In genomic region chr13:31967155-31967554, GRCh38 we compare ENCODE assay signal across 20 cellular contexts.
DNase-seq lines count a peak whose midpoint lies in the region; ATAC-seq and TF ChIP-seq lines count a peak whose summit lies in the region.
"Had no signal": no experiment of that assay in that cellular context is flagged by ENCODE, and none has a peak within 500 bp of the region (broad histone marks: within the 10 kb centered on the region; RNA-seq: fewer than 3 reads in every experiment).

No MANE protein-coding gene starts in this region.

- H3K79me2 ChIP-seq in DOHH2 (ENCODE audit: control insufficient read depth, low read length) (no peaks in the 10 kb centered on the region), SU-DHL-6 (ENCODE audit: insufficient read depth, low read length) (no peaks in the 10 kb centered on the region)

- H3K36me3 ChIP-seq in DOHH2 (ENCODE audit: control insufficient read depth, low read length): no peaks in the 10 kb centered on the region
- no peaks in the 10 kb centered on the region for H3K36me3 ChIP-seq in SU-DHL-6 (ENCODE audit: low read length)
- H3K36me3 ChIP-seq: upper lobe of left lung had no signal

- no peak for DNase-seq in HFFc6
- DNase-seq in naive B cell: no peak
- DNase-seq in NCI-H2107 (lab: John Stamatoyannopoulos, UW): no peak
- no peak for DNase-seq in MV-4-11 (lab: John Stamatoyannopoulos, UW)
- no peak for DNase-seq in NCI-H1694 (lab: John Stamatoyannopoulos, UW)
- DNase-seq: activated CD4-positive, alpha-beta T cell treated with anti-CD3 and anti-CD28 coated beads, Interleukin-2, amount 50 U/mL, for 48 hours; activated naive CD8-positive, alpha-beta T cell treated with anti-CD3 and anti-CD28 coated beads for 36 hours; activated T-cell treated with anti-CD3 and anti-CD28 coated beads, Interleukin-2, amount 50 U/mL, for 24 hours; CD4-positive, alpha-beta memory T cell; effector CD8-positive, alpha-beta T cell; KG1; left cardiac atrium; NCI-H1417 treated with DMSO at 0.1 percent for 48 hours; NCI-H226; posterior cingulate gyrus; stimulated activated naive B cell treated with anti-CD40 and anti-IgM and Interleukin-4, amounts not matched to agents 10 μg/mL and 1 μg/mL and 100 μg/mL, for 72 hours; upper lobe of left lung had no signal

- no peak overlapping the region for H3K9ac ChIP-seq in SU-DHL-6 (ENCODE audit: low read length)

- no peaks in the 10 kb centered on the region for H3K27me3 Mint-ChIP-seq in HFFc6 (ENCODE audit: insufficient read depth)
- H3K27me3 Mint-ChIP-seq in naive B cell: no peaks in the 10 kb centered on the region

- no peak for ATAC-seq in naive B cell (ENCODE audit: low read depth in 2 of 2)
- ATAC-seq: left cardiac atrium; stimulated activated naive B cell treated with anti-CD40 and anti-IgM and Interleukin-4, amounts not matched to agents 10 μg/mL and 1 μg/mL and 100 μg/mL, for 72 hours had no signal

- peaks cover 31% of the 10 kb centered on the region for H3K4me1 Mint-ChIP-seq in HFFc6 (ENCODE audit: low read depth)
- peaks cover 6 to 44% (median 15%) of the 10 kb centered on the region in 3 donors for H3K4me1 Mint-ChIP-seq in naive B cell
- H3K4me1 Mint-ChIP-seq: activated naive CD8-positive, alpha-beta T cell treated with anti-CD3 and anti-CD28 coated beads for 36 hours had no signal

- peaks cover 5% of the 10 kb centered on the region; the same call in 1 of the 2 replicates for H3K9me3 Mint-ChIP-seq in HFFc6
- peaks cover 5 to 22% (median 14%) of the 10 kb centered on the region in 7 donors for H3K9me3 Mint-ChIP-seq in naive B cell

- H3K36me3 Mint-ChIP-seq in HFFc6 (ENCODE audit: low read depth): peaks cover 4% of the 10 kb centered on the region; the same call in 1 of the 2 replicates
- peaks cover 5 to 15% of the 10 kb centered on the region in 2 donors for H3K36me3 Mint-ChIP-seq in naive B cell
- H3K36me3 Mint-ChIP-seq: activated naive CD8-positive, alpha-beta T cell treated with anti-CD3 and anti-CD28 coated beads for 36 hours; stimulated activated naive B cell treated with anti-CD40 and anti-IgM and Interleukin-4, amounts not matched to agents 10 μg/mL and 1 μg/mL and 100 μg/mL, for 72 hours had no signal

- no peaks in the 10 kb centered on the region for H4K20me1 ChIP-seq in DOHH2 (ENCODE audit: control insufficient read depth, insufficient read depth, low read depth, low read length)
- no peaks in the 10 kb centered on the region for H4K20me1 ChIP-seq in SU-DHL-6 (ENCODE audit: low read depth, low read length)

- peaks cover 8% of the 10 kb centered on the region; the same call in 1 of the 2 replicates for H3K9me3 ChIP-seq in DOHH2 (ENCODE audit: control insufficient read depth, insufficient read depth, low read length)
- H3K9me3 ChIP-seq in SU-DHL-6 (ENCODE audit: insufficient read depth, low read length): no peaks in the 10 kb centered on the region
- H3K9me3 ChIP-seq: upper lobe of left lung had no signal

- H3K9me2 ChIP-seq in DOHH2 (replicated peaks; ENCODE audit: control insufficient read depth, low read length): no peaks in the 10 kb centered on the region
- no peaks in the 10 kb centered on the region for H3K9me2 ChIP-seq in SU-DHL-6 (replicated peaks; ENCODE audit: insufficient read depth, low read length)

- H3K4me3 ChIP-seq in DOHH2 (ENCODE audit: low read length) (no peak overlapping the region), SU-DHL-6 (ENCODE audit: insufficient read depth, low read length, poor library complexity, severe bottlenecking) (no peak overlapping the region)
- H3K4me3 ChIP-seq: upper lobe of left lung had no signal

- peak; percentile 46 for TF ChIP-seq CTCF in DOHH2 (IDR thresholded peaks at IDR 0.05; ENCODE audit: low read depth, low read length, poor library complexity, severe bottlenecking)
- peak; percentile 71 for TF ChIP-seq CTCF in HFFc6 (IDR thresholded peaks at IDR 0.05)
- peak; percentile 20 for TF ChIP-seq CTCF in SU-DHL-6 (IDR thresholded peaks at IDR 0.05; ENCODE audit: insufficient read depth, low read length, poor library complexity, severe bottlenecking)

- H3K27ac ChIP-seq in DOHH2 (ENCODE audit: low read depth, low read length) (peak overlapping the region; percentile 81; the same call in 1 of the 2 replicates), SU-DHL-6 (ENCODE audit: low read depth, low read length) (no peak overlapping the region)
- H3K27ac ChIP-seq: HL-60, upper lobe of left lung had no signal

- H3K27me3 ChIP-seq in DOHH2 (ENCODE audit: control insufficient read depth, low read length) (no peaks in the 10 kb centered on the region), SU-DHL-6 (ENCODE audit: low read length) (no peaks in the 10 kb centered on the region)
- H3K27me3 ChIP-seq: upper lobe of left lung had no signal

- H3K4me2 ChIP-seq in DOHH2 (ENCODE audit: low read length): peak overlapping the region; percentile 70; the same call in 1 of the 2 replicates
- H3K4me2 ChIP-seq in SU-DHL-6 (ENCODE audit: low read depth, low read length, poor library complexity, severe bottlenecking): no peak overlapping the region

- no peak overlapping the region for H2AFZ ChIP-seq in SU-DHL-6 (ENCODE audit: low read depth, low read length, severe bottlenecking)

- H3K4me1 ChIP-seq in DOHH2 (ENCODE audit: control insufficient read depth, low read length): peaks cover 49% of the 10 kb centered on the region

- H3F3A ChIP-seq in DOHH2 (ENCODE audit: control insufficient read depth, insufficient read depth) (peaks cover 9% of the 10 kb centered on the region; the same call in 1 of the 2 replicates), SU-DHL-6 (ENCODE audit: insufficient read depth) (no peaks in the 10 kb centered on the region)

- no peak overlapping the region for H3K4me3 Mint-ChIP-seq in HFFc6
- no peak overlapping the region for H3K4me3 Mint-ChIP-seq in naive B cell
- H3K4me3 Mint-ChIP-seq: activated naive CD8-positive, alpha-beta T cell treated with anti-CD3 and anti-CD28 coated beads for 36 hours; activated T-cell treated with anti-CD3 and anti-CD28 coated beads, Interleukin-2, amount 50 U/mL, for 24 hours; CD4-positive, alpha-beta memory T cell; stimulated activated naive B cell treated with anti-CD40 and anti-IgM and Interleukin-4, amounts not matched to agents 10 μg/mL and 1 μg/mL and 100 μg/mL, for 72 hours had no signal

- no peak overlapping the region for H3K27ac Mint-ChIP-seq in HFFc6
- H3K27ac Mint-ChIP-seq in naive B cell: peak overlapping the region; percentile 40 to 91 (median 86)
- H3K27ac Mint-ChIP-seq: activated naive CD8-positive, alpha-beta T cell treated with anti-CD3 and anti-CD28 coated beads for 36 hours; activated T-cell treated with anti-CD3 and anti-CD28 coated beads, Interleukin-2, amount 50 U/mL, for 24 hours had no signal

Comparison
In these comparisons a context has a peak if more than half of its experiments do, and no peak if none do; other contexts are left out.
1. CTCF ChIP-seq: peak in every context shown above with its lines; median percentile 71 in HFFc6; 46 in DOHH2; 20 in SU-DHL-6.